17 cellular contexts compared by ENCODE assay signal in the genomic region with DNA sequence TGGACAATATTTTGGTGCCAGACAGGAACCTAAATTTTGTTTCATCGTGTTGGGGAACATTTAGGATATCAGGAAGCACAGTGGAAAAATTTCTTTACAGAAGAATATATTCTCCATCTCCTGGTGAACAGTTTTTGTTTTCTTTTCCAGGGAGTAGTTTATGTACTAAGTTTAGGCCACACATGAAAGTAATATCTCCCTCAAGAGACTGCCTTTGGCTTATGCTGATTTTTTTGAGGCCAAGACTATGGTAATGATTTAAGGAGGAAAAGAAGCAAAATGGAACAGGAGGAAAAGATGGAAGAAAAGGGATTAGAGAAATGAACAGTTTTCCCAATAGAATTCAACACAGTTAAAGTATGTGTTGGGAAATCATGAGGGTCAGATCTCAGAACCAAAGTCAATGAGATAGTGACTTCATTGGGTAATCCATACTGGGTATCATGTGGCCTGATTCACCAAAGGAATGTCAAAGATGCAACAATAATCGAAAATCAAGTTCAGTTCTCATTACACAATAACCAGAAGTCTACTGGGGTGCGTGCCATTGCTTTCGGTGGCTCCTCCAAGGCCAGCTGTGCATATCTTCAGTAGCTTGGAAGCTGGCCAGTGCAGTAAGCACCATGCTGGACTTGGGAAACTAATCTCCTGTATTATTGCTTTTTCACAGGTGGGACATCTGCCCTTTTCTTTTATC.
A peak's percentile ranks its signal among the peaks of the same experiment; 100 is the strongest.
DNase-seq lines count a peak whose midpoint lies in the region; TF ChIP-seq lines count a peak whose summit lies in the region.
"Had no signal": no experiment of that assay in that cellular context is flagged by ENCODE, and none has a peak within 500 bp of the region (broad histone marks: within the 10 kb centered on the region; RNA-seq: fewer than 3 reads in every experiment).

No MANE protein-coding gene starts in this region.

- H3K4me3 ChIP-seq in cardiac fibroblast (replicated peaks in 1 of 2; ENCODE audit: low read depth in 2 of 2, low read length in 2 of 2) (no peak overlapping the region), testis (no peak overlapping the region)
- H3K4me3 ChIP-seq: coronary artery, PC-9, thyroid gland had no signal

- H3K4me1 ChIP-seq in testis: no peaks in the 10 kb centered on the region
- H3K4me1 ChIP-seq: thyroid gland had no signal

- no peaks in the 10 kb centered on the region for H3K27me3 ChIP-seq in testis
- H3K27me3 ChIP-seq: thyroid gland had no signal

- no peak for TF ChIP-seq CTCF in cardiac fibroblast (IDR thresholded peaks at IDR 0.05; ENCODE audit: low read depth, low read length)
- TF ChIP-seq CTCF in testis (IDR thresholded peaks at IDR 0.05): no peak

- no peaks in the 10 kb centered on the region for H3K9me3 ChIP-seq in testis
- H3K9me3 ChIP-seq: thyroid gland had no signal

- H3K36me3 ChIP-seq in testis (ENCODE audit: low read depth, missing control alignments): no peaks in the 10 kb centered on the region
- H3K36me3 ChIP-seq: thyroid gland had no signal

- no peak overlapping the region for H3K27ac ChIP-seq in testis
- H3K27ac ChIP-seq: 22Rv1, coronary artery, PC-9, thyroid gland had no signal

- DNase-seq in DMS 273 (lab: John Stamatoyannopoulos, UW; ENCODE audit: unreplicated experiment) (peak; percentile 55), DMS 273 treated with DMSO at 0.1 percent for 48 hours (lab: John Stamatoyannopoulos, UW) (no peak), cardiac fibroblast (ENCODE audit: low read depth in 2 of 2) (peak; percentile 48 to 65), iris pigment epithelial cell (ENCODE audit: low read depth) (peak; percentile 80), testis (peak; percentile 22), NOMO-1 treated with DMSO at 0.1 percent for 48 hours (lab: John Stamatoyannopoulos, UW; ENCODE audit: unreplicated experiment) (no peak), GDM1 (lab: John Stamatoyannopoulos, UW) (no peak), COLO829 (ENCODE audit: low spot score) (no peak)
- DNase-seq: activated CD8-positive, alpha-beta T cell treated with anti-CD3 and anti-CD28 coated beads, Interleukin-2, amount 10 ng/mL, durations not matched to agents 7 days and 5 days; erythroblast; NCI-H187; NCI-H510A; nephron progenitor cell; PC-9 had no signal

- WGBS in testis, 2 donors: 28 to 37% methylated on average over 4 of the region's 4 CpGs

- TF ChIP-seq POLR2A in testis (IDR thresholded peaks at IDR 0.05): no peak

- intact Hi-C loops in testis (cut with DNase I; ENCODE audit: low total_unique reads): no loop called here

Comparison
In these comparisons a context has a peak if more than half of its experiments do, and no peak if none do; other contexts are left out.
1. DNase-seq: peak in DMS 273 (single experiment), cardiac fibroblast (2 of 2), iris pigment epithelial cell (single experiment) and testis (single experiment); none in DMS 273 treated with DMSO at 0.1 percent for 48 hours (single experiment), NOMO-1 treated with DMSO at 0.1 percent for 48 hours (single experiment), GDM1 (single experiment) and COLO829 (single experiment).